ENCODE assay signal across 17 cellular contexts in genomic region chr18:34718610-34719009, GRCh38. TPM values are rescaled to one million over a fixed set of nuclear protein-coding genes. Genes with fewer than 3 reads are reported as not detected.
DNase-seq lines count a peak whose midpoint lies in the region; ATAC-seq, FAIRE-seq and TF ChIP-seq lines count a peak whose summit lies in the region.
"Had no signal": no experiment of that assay in that cellular context is flagged by ENCODE, and none has a peak within 500 bp of the region (broad histone marks: within the 10 kb centered on the region; RNA-seq: fewer than 3 reads in every experiment).

No MANE protein-coding gene starts in this region.

- no peak overlapping the region for H2BK120ac ChIP-seq in mesenchymal stem cell (ENCODE audit: low read depth, low read length)

- H3K27me3 ChIP-seq in astrocyte (ENCODE audit: insufficient read depth, low read length) (no peaks in the 10 kb centered on the region), psoas muscle (ENCODE audit: insufficient read depth in 3 of 3, low read length in 2 of 3) (no peaks in the 10 kb centered on the region), mesenchymal stem cell (ENCODE audit: control insufficient read depth in 1 of 2, insufficient read depth in 1 of 2, low read length in 2 of 2) (no peaks in the 10 kb centered on the region)
- H3K27me3 ChIP-seq: BLaER1 treated with 17β-estradiol and CSF1 and Interleukin-3, amounts not matched to agents 10 nM and 100 nM had no signal

- no peaks in the 10 kb centered on the region for H3K9me3 Mint-ChIP-seq in astrocyte (ENCODE audit: unreplicated experiment)
- H3K9me3 Mint-ChIP-seq: CD4-positive, alpha-beta T cell had no signal

- no peak for FAIRE-seq in astrocyte (lab: Jason Lieb, UNC)
- FAIRE-seq: GM12891, H1 had no signal

- H3K14ac ChIP-seq in mesenchymal stem cell (ENCODE audit: low read length in 2 of 2) = no peak overlapping the region

- no peak overlapping the region for H2AK5ac ChIP-seq in mesenchymal stem cell (ENCODE audit: low read length, severe bottlenecking)

- no peak overlapping the region for H2BK15ac ChIP-seq in mesenchymal stem cell (ENCODE audit: low read depth, poor library complexity, severe bottlenecking)

- DNase-seq in AG10803 (ENCODE audit: low read depth) (peak; percentile 61), astrocyte (ENCODE audit: low read depth) (no peak), fibroblast of mammary gland (ENCODE audit: low read depth) (peak; percentile 36), psoas muscle (no peak), mesenchymal stem cell (no peak), activated gamma-delta T cell treated with Interleukin-2 at 50 U/mL for 16 hours (no peak)
- no peak for DNase-seq in activated effector memory CD4-positive, alpha-beta T cell treated with Interleukin-2 at 50 U/mL for 16 hours
- DNase-seq: Calu3; CD4-positive, alpha-beta T cell; DMS 273 treated with DMSO at 0.1 percent for 48 hours; DMS79 had no signal

- no peaks in the 10 kb centered on the region for H3K36me3 Mint-ChIP-seq in astrocyte (ENCODE audit: low read depth, unreplicated experiment)
- H3K36me3 Mint-ChIP-seq: IgD-negative memory B cell had no signal

- ATAC-seq in psoas muscle = peak; percentile 59 to 85 (median 82)

- H3K9ac ChIP-seq in astrocyte (ENCODE audit: low read length) (no peak overlapping the region), mesenchymal stem cell (ENCODE audit: low read length) (no peak overlapping the region)
- H3K9ac ChIP-seq: BLaER1 treated with 17β-estradiol and CSF1 and Interleukin-3, amounts not matched to agents 10 nM and 100 nM had no signal

- peak overlapping the region; percentile 30 for H3K4me3 Mint-ChIP-seq in astrocyte (ENCODE audit: unreplicated experiment)
- H3K4me3 Mint-ChIP-seq: CD4-positive, alpha-beta T cell; IgD-negative memory B cell had no signal

- H3K4me1 Mint-ChIP-seq in astrocyte (ENCODE audit: low read depth, unreplicated experiment) = peaks cover 3% of the 10 kb centered on the region
- H3K4me1 Mint-ChIP-seq: IgD-negative memory B cell had no signal

- no peak overlapping the region for H2BK12ac ChIP-seq in mesenchymal stem cell (ENCODE audit: low read length in 2 of 2)

- H3K9me3 ChIP-seq in astrocyte (ENCODE audit: insufficient read depth, low read depth, low read length) = no peaks in the 10 kb centered on the region
- H3K9me3 ChIP-seq in psoas muscle = no peaks in the 10 kb centered on the region
- no peaks in the 10 kb centered on the region for H3K9me3 ChIP-seq in mesenchymal stem cell (ENCODE audit: control insufficient read depth, low read length)
- H3K9me3 ChIP-seq: BLaER1 treated with 17β-estradiol and CSF1 and Interleukin-3, amounts not matched to agents 10 nM and 100 nM; HAP-1 had no signal

- no peaks in the 10 kb centered on the region for H3K4me1 ChIP-seq in astrocyte (ENCODE audit: insufficient read depth, low read length)
- no peaks in the 10 kb centered on the region for H3K4me1 ChIP-seq in psoas muscle
- H3K4me1 ChIP-seq in mesenchymal stem cell (ENCODE audit: control insufficient read depth, insufficient read depth, low read depth, low read length) = no peaks in the 10 kb centered on the region
- H3K4me1 ChIP-seq: BLaER1 treated with 17β-estradiol and CSF1 and Interleukin-3, amounts not matched to agents 10 nM and 100 nM; HAP-1 had no signal

- H3K4me2 ChIP-seq in astrocyte (ENCODE audit: low read length) = no peak overlapping the region
- H3K4me2 ChIP-seq in mesenchymal stem cell (ENCODE audit: low read length, poor library complexity, severe bottlenecking) = no peak overlapping the region
- H3K4me2 ChIP-seq: BLaER1 treated with 17β-estradiol and CSF1 and Interleukin-3, amounts not matched to agents 10 nM and 100 nM had no signal

- 54 to 88% (median 65%) methylated on average over 1 of the region's 1 CpG for WGBS in psoas muscle, 3 donors
- no CpG with 5 or more reads among the region's 1 CpG for WGBS in mesenchymal stem cell

- H3K79me1 ChIP-seq in mesenchymal stem cell (replicated peaks; ENCODE audit: low read length, poor library complexity, severe bottlenecking) = peaks cover 2% of the 10 kb centered on the region

- no peaks in the 10 kb centered on the region for H3K79me2 ChIP-seq in astrocyte (ENCODE audit: insufficient read depth, low read length)

- H3K36me3 ChIP-seq in astrocyte (ENCODE audit: insufficient read depth, low read length) = no peaks in the 10 kb centered on the region
- no peaks in the 10 kb centered on the region for H3K36me3 ChIP-seq in psoas muscle (ENCODE audit: insufficient read depth in 1 of 2, low read depth in 1 of 2)
- H3K36me3 ChIP-seq in mesenchymal stem cell (ENCODE audit: control insufficient read depth in 1 of 2, insufficient read depth in 2 of 2, low read depth in 1 of 2, low read length in 2 of 2) = no peaks in the 10 kb centered on the region
- H3K36me3 ChIP-seq: BLaER1 treated with 17β-estradiol and CSF1 and Interleukin-3, amounts not matched to agents 10 nM and 100 nM; HAP-1 had no signal

- H3K27ac ChIP-seq in astrocyte (ENCODE audit: low read depth, low read length) (no peak overlapping the region), psoas muscle (peak overlapping the region; percentile 3), mesenchymal stem cell (ENCODE audit: low read length, poor library complexity, severe bottlenecking) (no peak overlapping the region)
- H3K27ac ChIP-seq: 22Rv1; BLaER1 treated with 17β-estradiol and CSF1 and Interleukin-3, amounts not matched to agents 10 nM and 100 nM had no signal

- H4K91ac ChIP-seq in mesenchymal stem cell (ENCODE audit: low read length) = no peak overlapping the region

- no peak overlapping the region for H3K18ac ChIP-seq in mesenchymal stem cell (ENCODE audit: low read depth in 1 of 2, low read length in 2 of 2)

- no peaks in the 10 kb centered on the region for H3K27me3 Mint-ChIP-seq in astrocyte (ENCODE audit: low read depth, unreplicated experiment)

- H3K27ac Mint-ChIP-seq in astrocyte (ENCODE audit: unreplicated experiment) = no peak overlapping the region
- H3K27ac Mint-ChIP-seq: CD4-positive, alpha-beta T cell; IgD-negative memory B cell had no signal

- no peak overlapping the region for H4K8ac ChIP-seq in mesenchymal stem cell (ENCODE audit: low read length)

- no peak overlapping the region for H3K23ac ChIP-seq in mesenchymal stem cell (ENCODE audit: low read length in 2 of 2)

- H3K4ac ChIP-seq in mesenchymal stem cell (ENCODE audit: low read depth in 1 of 2, low read length in 2 of 2) = no peak overlapping the region

- H2BK5ac ChIP-seq in mesenchymal stem cell (ENCODE audit: low read depth, low read length, poor library complexity, severe bottlenecking) = no peak overlapping the region

- H4K20me1 ChIP-seq in astrocyte (ENCODE audit: insufficient read depth, low read length) = no peaks in the 10 kb centered on the region

- TF ChIP-seq CTCF in AG10803 (conservative IDR thresholded peaks at IDR 0.05; ENCODE audit: low read length) = no peak
- TF ChIP-seq CTCF in astrocyte (IDR thresholded peaks at IDR 0.05; ENCODE audit: insufficient read depth, low read depth, low read length) = no peak
- no peak for TF ChIP-seq CTCF in fibroblast of mammary gland (conservative IDR thresholded peaks at IDR 0.05; ENCODE audit: control insufficient read depth, insufficient read depth, low read depth, low read length)
- TF ChIP-seq CTCF in psoas muscle (IDR thresholded peaks at IDR 0.05) = no peak

- H3K4me3 ChIP-seq in AG10803 (ENCODE audit: low read length) (no peak overlapping the region), astrocyte (ENCODE audit: insufficient read depth, low read depth, low read length) (no peak overlapping the region), fibroblast of mammary gland (ENCODE audit: control insufficient read depth, low read depth, low read length) (no peak overlapping the region), psoas muscle (no peak overlapping the region), mesenchymal stem cell (ENCODE audit: insufficient read depth in 1 of 2, low read depth in 1 of 2, low read length in 2 of 2) (no peak overlapping the region)
- H3K4me3 ChIP-seq: BLaER1 treated with 17β-estradiol and CSF1 and Interleukin-3, amounts not matched to agents 10 nM and 100 nM; HAP-1 had no signal

- intact Hi-C loops in psoas muscle (cut with DNase I) = no loop called here

- H2AFZ ChIP-seq in astrocyte (ENCODE audit: low read depth, low read length) = no peak overlapping the region
- H2AFZ ChIP-seq in mesenchymal stem cell (ENCODE audit: low read depth, low read length) = no peak overlapping the region

RNA-seq across cellular contexts. Expression of gene DTNA, which starts 8.5 kb away (rescaled TPM):
- 32.9 and 41.1 TPM in 2 replicates for total RNA-seq in astrocyte
- 100 to 1,000 TPM in 1 of 4 donors, 10 to 100 TPM in 3; 82.0 to 103 (median 94.2) TPM for total RNA-seq in psoas muscle
- 10 to 100 TPM; 12.6 to 61.6 (median 36.0) TPM for polyA plus RNA-seq in psoas muscle
- polyA plus RNA-seq in mesenchymal stem cell (2013, experiment 1 of 2) = 7.9 TPM
- polyA plus RNA-seq in mesenchymal stem cell (2013, experiment 2 of 2) = 7.4 TPM
- total RNA-seq: CD4-positive, alpha-beta T cell had no signal
- polyA plus RNA-seq: IgD-negative memory B cell had no signal

Comparison
In these comparisons a context has a peak if more than half of its experiments do, and no peak if none do; other contexts are left out.
1. DNase-seq: peak in AG10803 (single experiment) and fibroblast of mammary gland (single experiment); none in astrocyte (single experiment), psoas muscle (0 of 2), activated effector memory CD4-positive, alpha-beta T cell treated with Interleukin-2 at 50 U/mL for 16 hours (single experiment), mesenchymal stem cell (single experiment) and activated gamma-delta T cell treated with Interleukin-2 at 50 U/mL for 16 hours (single experiment).